23 cellular contexts compared by ENCODE assay signal in genomic region chr3:36850743-36851142, GRCh38.
"Had no signal": no experiment of that assay in that cellular context is flagged by ENCODE, and none has a peak within 500 bp of the region (broad histone marks: within the 10 kb centered on the region; RNA-seq: fewer than 3 reads in every experiment).

No MANE protein-coding gene starts in this region.

- H3K4me3 ChIP-seq: colonic mucosa, coronary artery, dorsolateral prefrontal cortex, esophagus muscularis mucosa, esophagus squamous epithelium, gastrocnemius medialis, gastroesophageal sphincter, heart left ventricle, heart right ventricle had no signal

- DNase-seq: colonic mucosa; cortex of kidney; dermis blood vessel endothelial cell; dorsolateral prefrontal cortex; effector CD4-positive, alpha-beta T cell; effector CD8-positive, alpha-beta T cell; effector memory CD4-positive, alpha-beta T cell; effector memory CD8-positive, alpha-beta T cell; endodermal cell; esophagus squamous epithelium; foreskin fibroblast; foreskin keratinocyte; foreskin melanocyte; gastrocnemius medialis; glutamatergic neuron; head of caudate nucleus; heart left ventricle; heart right ventricle had no signal

- H3K27ac ChIP-seq: colonic mucosa, coronary artery, dorsolateral prefrontal cortex, epithelial cell of prostate, esophagus muscularis mucosa, esophagus squamous epithelium, foreskin keratinocyte, gastrocnemius medialis, gastroesophageal sphincter, heart left ventricle, heart right ventricle had no signal

- H3K36me3 ChIP-seq: colonic mucosa, gastrocnemius medialis had no signal

- H3K27me3 ChIP-seq: colonic mucosa, dorsolateral prefrontal cortex, esophagus muscularis mucosa, esophagus squamous epithelium, foreskin keratinocyte, gastrocnemius medialis, gastroesophageal sphincter, heart left ventricle, heart right ventricle had no signal

- H3K4me1 ChIP-seq: colonic mucosa, esophagus muscularis mucosa, esophagus squamous epithelium, foreskin keratinocyte, gastrocnemius medialis, gastroesophageal sphincter, heart left ventricle had no signal

- H3K9me3 ChIP-seq: colonic mucosa, esophagus muscularis mucosa, esophagus squamous epithelium, gastrocnemius medialis, gastroesophageal sphincter, heart left ventricle, heart right ventricle had no signal

- ATAC-seq: effector memory CD8-positive, alpha-beta T cell; esophagus mucosa; foreskin keratinocyte; gastrocnemius medialis; gastroesophageal sphincter; heart left ventricle; heart right ventricle had no signal
